In the genomic region with DNA sequence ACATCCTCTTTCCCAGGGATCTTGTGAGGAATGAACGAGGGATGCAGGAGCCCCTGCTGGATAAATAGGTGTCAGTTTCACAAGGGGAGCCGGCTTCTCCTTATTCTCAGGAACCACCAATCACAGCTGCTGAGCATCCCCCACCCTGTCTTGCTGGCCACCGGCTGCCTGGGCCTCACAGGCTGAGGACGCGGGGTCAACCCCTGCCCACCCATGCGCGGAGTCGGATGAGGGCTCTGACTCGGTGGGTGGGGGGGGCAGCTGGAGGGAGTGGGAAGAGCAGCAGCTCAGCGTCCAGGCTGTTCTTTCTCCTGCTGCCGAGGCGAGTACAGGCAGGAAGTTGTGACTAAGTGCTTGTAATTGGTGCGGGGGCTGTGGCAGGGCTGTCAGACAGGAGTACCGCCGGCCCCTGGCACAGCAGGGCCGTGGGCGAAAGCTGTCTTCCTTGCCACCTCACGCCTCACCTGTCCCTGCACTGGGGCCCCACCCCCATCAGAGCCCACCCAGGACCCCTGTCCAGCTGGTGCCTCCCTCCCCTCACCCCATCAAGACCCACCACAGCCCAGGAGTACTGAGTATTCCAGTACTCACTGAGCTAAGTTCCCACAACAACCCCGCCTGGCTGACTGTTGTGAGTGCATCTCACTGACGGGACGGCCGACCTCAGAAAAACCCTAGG, we compare ENCODE assay signal across 8 cellular contexts. TPM values are rescaled to one million over a fixed set of nuclear protein-coding genes. Genes with fewer than 3 reads are reported as not detected.
DNase-seq lines count a peak whose midpoint lies in the region; ATAC-seq and TF ChIP-seq lines count a peak whose summit lies in the region.

No MANE protein-coding gene starts in this region.

- no peak overlapping the region for H2BK15ac ChIP-seq in mesenchymal stem cell (ENCODE audit: low read depth, poor library complexity, severe bottlenecking)

- peak overlapping the region; percentile 78 for H4K91ac ChIP-seq in mesenchymal stem cell (ENCODE audit: low read length)

- peak overlapping the region; percentile 15 for H3K4me2 ChIP-seq in mesenchymal stem cell (ENCODE audit: low read length, poor library complexity, severe bottlenecking)

- intact Hi-C loops in body of pancreas (cut with DNase I): no loop called here

- H3K4me3 ChIP-seq in BE2C (ENCODE audit: low read depth, low read length) (peak overlapping the region; percentile 32), HUES48 (ENCODE audit: low read depth, low read length) (no peak overlapping the region), body of pancreas (no peak overlapping the region), mesenchymal stem cell (ENCODE audit: insufficient read depth in 1 of 2, low read depth in 1 of 2, low read length in 2 of 2) (peak overlapping the region in 1 of 2 experiments; percentile 29)

- no peak for TF ChIP-seq POLR2A in body of pancreas (IDR thresholded peaks at IDR 0.05)

- WGBS in body of pancreas, 2 donors: 28% methylated on average over 22 of the region's 22 CpGs; no CpG with 5 or more reads in 1 of the 2 donors
- WGBS in mesenchymal stem cell: under 1% methylated on average over 18 of the region's 22 CpGs

- H3K9ac ChIP-seq in HUES48 (ENCODE audit: low read depth, low read length) (no peak overlapping the region), mesenchymal stem cell (ENCODE audit: low read length) (peak overlapping the region; percentile 17)

- peak overlapping the region; percentile 52 for H3K27ac ChIP-seq in HUES48 (ENCODE audit: low read depth, low read length)
- no peak overlapping the region for H3K27ac ChIP-seq in body of pancreas
- H3K27ac ChIP-seq in mesenchymal stem cell (ENCODE audit: low read length, poor library complexity, severe bottlenecking): peak overlapping the region; percentile 85

- H3K23ac ChIP-seq in mesenchymal stem cell (ENCODE audit: low read length in 2 of 2): no peak overlapping the region

- TF ChIP-seq CTCF in BE2C (IDR thresholded peaks at IDR 0.05; ENCODE audit: low read depth, low read length) (no peak), body of pancreas (IDR thresholded peaks at IDR 0.05) (no peak)

- DNase-seq in BE2C (peak; percentile 78), UCSD-AML1 (lab: John Stamatoyannopoulos, UW; ENCODE audit: unreplicated experiment) (peak; percentile 68), body of pancreas (no peak), mesenchymal stem cell (peak; percentile 91), HuH-7 (ENCODE audit: low spot score) (no peak)
- peak; percentile 77 for DNase-seq in stimulated activated CD8-positive, alpha-beta memory T cell treated with anti-CD3 and anti-CD28 coated beads, Interleukin-4, amount 100 ng/mL, for 48 hours

- no peaks in the 10 kb centered on the region for H3K9me3 ChIP-seq in BE2C
- no peaks in the 10 kb centered on the region for H3K9me3 ChIP-seq in HUES48 (ENCODE audit: control insufficient read depth, insufficient read depth, low read length)
- H3K9me3 ChIP-seq in body of pancreas: no peaks in the 10 kb centered on the region
- no peaks in the 10 kb centered on the region for H3K9me3 ChIP-seq in mesenchymal stem cell (ENCODE audit: control insufficient read depth, low read length)

- peak overlapping the region; percentile 44 to 45 for H3K18ac ChIP-seq in mesenchymal stem cell (ENCODE audit: low read depth in 1 of 2, low read length in 2 of 2)

- ATAC-seq in body of pancreas: peak; percentile 37
- ATAC-seq in GM21528 (IDR thresholded peaks at IDR 0.05; ENCODE audit: low FRiP score, unreplicated experiment): no peak

- H2AFZ ChIP-seq in mesenchymal stem cell (ENCODE audit: low read depth, low read length): peak overlapping the region; percentile 7

- no peaks in the 10 kb centered on the region for H3K27me3 ChIP-seq in BE2C
- no peaks in the 10 kb centered on the region for H3K27me3 ChIP-seq in HUES48 (ENCODE audit: control insufficient read depth, insufficient read depth, low read length)
- no peaks in the 10 kb centered on the region for H3K27me3 ChIP-seq in body of pancreas
- H3K27me3 ChIP-seq in mesenchymal stem cell (ENCODE audit: control insufficient read depth in 1 of 2, insufficient read depth in 1 of 2, low read length in 2 of 2): peaks cover 0 to 19% of the 10 kb centered on the region in 2 experiments

- H3K4ac ChIP-seq in mesenchymal stem cell (ENCODE audit: low read depth in 1 of 2, low read length in 2 of 2): peak overlapping the region; percentile 12 to 35

- H3K79me1 ChIP-seq in mesenchymal stem cell (replicated peaks; ENCODE audit: low read length, poor library complexity, severe bottlenecking): no peaks in the 10 kb centered on the region

- peaks cover 3% of the 10 kb centered on the region; the same call in 1 of the 2 replicates for H3K4me1 ChIP-seq in BE2C
- no peaks in the 10 kb centered on the region for H3K4me1 ChIP-seq in HUES48 (ENCODE audit: control insufficient read depth, insufficient read depth, low read length)
- no peaks in the 10 kb centered on the region for H3K4me1 ChIP-seq in body of pancreas
- peaks cover 29% of the 10 kb centered on the region for H3K4me1 ChIP-seq in mesenchymal stem cell (ENCODE audit: control insufficient read depth, insufficient read depth, low read depth, low read length)

- no peak overlapping the region for H3K14ac ChIP-seq in mesenchymal stem cell (ENCODE audit: low read length in 2 of 2)

- peak overlapping the region; percentile 25 to 79 for H2BK12ac ChIP-seq in mesenchymal stem cell (ENCODE audit: low read length in 2 of 2)

- no peak overlapping the region for H2AK5ac ChIP-seq in mesenchymal stem cell (ENCODE audit: low read length, severe bottlenecking)

- H2BK120ac ChIP-seq in mesenchymal stem cell (ENCODE audit: low read depth, low read length): no peak overlapping the region

- H2BK5ac ChIP-seq in mesenchymal stem cell (ENCODE audit: low read depth, low read length, poor library complexity, severe bottlenecking): peak overlapping the region; percentile 35

- no peaks in the 10 kb centered on the region for H3K36me3 ChIP-seq in BE2C
- no peaks in the 10 kb centered on the region for H3K36me3 ChIP-seq in HUES48 (ENCODE audit: control insufficient read depth, insufficient read depth, low read length)
- no peaks in the 10 kb centered on the region for H3K36me3 ChIP-seq in body of pancreas (replicated peaks in 1 of 2; ENCODE audit: insufficient read depth in 1 of 2, low read depth in 2 of 2)
- H3K36me3 ChIP-seq in mesenchymal stem cell (ENCODE audit: control insufficient read depth in 1 of 2, insufficient read depth in 2 of 2, low read depth in 1 of 2, low read length in 2 of 2): no peaks in the 10 kb centered on the region

- H4K8ac ChIP-seq in mesenchymal stem cell (ENCODE audit: low read length): peak overlapping the region; percentile 66

RNA-seq across cellular contexts. Expression of a gene that starts 11.0 kb away (rescaled TPM):
- 0.91 TPM for polyA plus RNA-seq in BE2C (2012; ENCODE audit: insufficient read depth, insufficient read length, low read depth)
- total RNA-seq in body of pancreas: 100 to 1,000 TPM; 116 to 147 TPM
- not detected for polyA plus RNA-seq in mesenchymal stem cell (2013, experiment 1 of 2)
- not detected for polyA plus RNA-seq in mesenchymal stem cell (2013, experiment 2 of 2)

RNA-seq across cellular contexts. Expression of a gene that starts 26.9 kb away (rescaled TPM):
- 14.5 TPM for polyA plus RNA-seq in BE2C (2012; ENCODE audit: insufficient read depth, insufficient read length, low read depth)
- 1 to 10 TPM in 1 of 2 donors, not detected in 1; 2.1 TPM for total RNA-seq in body of pancreas
- 5.6 TPM for polyA plus RNA-seq in mesenchymal stem cell (2013, experiment 1 of 2)
- polyA plus RNA-seq in mesenchymal stem cell (2013, experiment 2 of 2): 4.8 TPM

RNA-seq across cellular contexts. Expression of a gene that starts 41.9 kb away (rescaled TPM):
- polyA plus RNA-seq in BE2C (2012; ENCODE audit: insufficient read depth, insufficient read length, low read depth): 3,732 TPM
- 1,000 to 10,000 TPM; 3,820 to 5,570 TPM for total RNA-seq in body of pancreas
- 2,898 TPM for polyA plus RNA-seq in mesenchymal stem cell (2013, experiment 1 of 2)
- 2,946 TPM for polyA plus RNA-seq in mesenchymal stem cell (2013, experiment 2 of 2)

RNA-seq across cellular contexts. Expression of a gene that starts 55.1 kb away (rescaled TPM):
- 99.0 TPM for polyA plus RNA-seq in BE2C (2012; ENCODE audit: insufficient read depth, insufficient read length, low read depth)
- 10 to 100 TPM; 37.6 to 65.9 TPM for total RNA-seq in body of pancreas
- 46.7 TPM for polyA plus RNA-seq in mesenchymal stem cell (2013, experiment 1 of 2)
- 45.2 TPM for polyA plus RNA-seq in mesenchymal stem cell (2013, experiment 2 of 2)

RNA-seq across cellular contexts. Expression of a gene that starts 55.2 kb away (rescaled TPM):
- 6.1 TPM for polyA plus RNA-seq in BE2C (2012; ENCODE audit: insufficient read depth, insufficient read length, low read depth)
- total RNA-seq in body of pancreas: 1 to 10 TPM; 3.6 to 7.9 TPM
- 9.7 TPM for polyA plus RNA-seq in mesenchymal stem cell (2013, experiment 1 of 2)
- 8.6 TPM for polyA plus RNA-seq in mesenchymal stem cell (2013, experiment 2 of 2)

Comparison
In these comparisons a context has a peak if more than half of its experiments do, and no peak if none do; other contexts are left out.
1. DNase-seq: peak in BE2C (single experiment), UCSD-AML1 (single experiment), mesenchymal stem cell (single experiment) and stimulated activated CD8-positive, alpha-beta memory T cell treated with anti-CD3 and anti-CD28 coated beads, Interleukin-4, amount 100 ng/mL, for 48 hours (single experiment); none in body of pancreas (0 of 4) and HuH-7 (single experiment).
2. H3K27ac ChIP-seq: peak in HUES48 (single experiment) and mesenchymal stem cell (single experiment); none in body of pancreas (0 of 4).